20 cellular contexts compared by ENCODE assay signal in genomic region chr6:10174761-10175160, GRCh38.
"Had no signal": no experiment of that assay in that cellular context is flagged by ENCODE, and none has a peak within 500 bp of the region (broad histone marks: within the 10 kb centered on the region; RNA-seq: fewer than 3 reads in every experiment).

No MANE protein-coding gene starts in this region.

- H3K4me3 ChIP-seq: MG63 had no signal

- DNase-seq: KBM-7, MG63, NCI-H1092, NCI-H1105 treated with DMSO at 0.1 percent for 48 hours, NCI-H1417 treated with DMSO at 0.1 percent for 48 hours, NCI-H146, NCI-H1694 treated with DMSO at 0.1 percent for 48 hours, NCI-H2029, NCI-H2081 treated with DMSO at 0.1 percent for 48 hours, NCI-H2171, NCI-H226, NCI-H446, NCI-H510A, NCI-H524 treated with DMSO at 0.1 percent for 48 hours, NCI-H69, NCI-H774, Right ventricle myocardium superior, SIG-M5 had no signal

- H3K36me3 ChIP-seq: MG63 had no signal

- H3K9me3 ChIP-seq: MG63 had no signal

- ATAC-seq: Panc1, SK-N-SH treated with all-trans-retinoic acid at 6 μM for 48 hours had no signal

- H3K27me3 ChIP-seq: MG63 had no signal
